ENCODE assay signal across 1 cellular context in genomic region chr14:52683985-52684520, GRCh38.
TF ChIP-seq lines count a peak whose summit lies in the region.

No MANE protein-coding gene starts in this region.

TF ChIP-seq in IMR-90, 13 proteins besides CTCF, POLR2A, EP300 and RAD21:
- TF ChIP-seq ELK1 (IDR thresholded peaks at IDR 0.05; ENCODE audit: borderline replicate concordance, low read depth, low read length) (no peak), USF2 (IDR thresholded peaks at IDR 0.05; ENCODE audit: low read depth, low read length) (peak; percentile 30; the same call in 1 of the 2 replicates)
